ENCODE assay signal across 2 cellular contexts in the genomic region with DNA sequence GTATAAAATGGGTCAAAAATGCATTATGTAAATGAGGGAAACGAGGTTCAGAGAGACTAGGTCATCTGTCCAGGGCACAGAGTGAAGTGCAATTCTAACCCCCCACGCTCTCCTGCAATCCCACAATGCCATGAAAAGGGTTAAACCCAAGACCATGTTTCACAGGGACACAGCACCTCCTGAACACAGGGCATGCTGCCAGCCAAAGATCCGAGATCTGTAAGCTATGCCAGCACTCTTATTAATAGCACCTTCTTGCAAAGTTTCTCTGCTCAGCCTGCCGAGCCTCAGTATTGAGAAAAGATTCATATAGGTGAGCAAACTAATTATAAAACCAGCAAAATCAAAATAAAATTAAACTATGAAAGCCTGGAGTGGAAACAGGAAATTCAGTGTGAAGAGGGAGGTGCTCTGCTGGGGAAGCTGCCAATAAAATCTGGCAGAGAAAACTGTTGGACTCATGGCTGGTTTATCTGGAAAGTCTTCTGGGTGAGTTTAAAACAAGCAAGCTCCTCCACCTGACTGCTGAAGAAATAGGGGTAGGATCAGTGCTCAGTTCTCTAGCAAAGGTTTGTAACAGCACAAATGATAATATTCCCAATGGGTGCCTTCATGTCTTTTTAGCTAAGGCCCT.
A peak's percentile ranks its signal among the peaks of the same experiment; 100 is the strongest.
TF ChIP-seq lines count a peak whose summit lies in the region.

No MANE protein-coding gene starts in this region.

TF ChIP-seq in liver, 16 proteins besides CTCF, POLR2A, EP300 and RAD21 (continued from another document):
- TF ChIP-seq, protein P1, sequence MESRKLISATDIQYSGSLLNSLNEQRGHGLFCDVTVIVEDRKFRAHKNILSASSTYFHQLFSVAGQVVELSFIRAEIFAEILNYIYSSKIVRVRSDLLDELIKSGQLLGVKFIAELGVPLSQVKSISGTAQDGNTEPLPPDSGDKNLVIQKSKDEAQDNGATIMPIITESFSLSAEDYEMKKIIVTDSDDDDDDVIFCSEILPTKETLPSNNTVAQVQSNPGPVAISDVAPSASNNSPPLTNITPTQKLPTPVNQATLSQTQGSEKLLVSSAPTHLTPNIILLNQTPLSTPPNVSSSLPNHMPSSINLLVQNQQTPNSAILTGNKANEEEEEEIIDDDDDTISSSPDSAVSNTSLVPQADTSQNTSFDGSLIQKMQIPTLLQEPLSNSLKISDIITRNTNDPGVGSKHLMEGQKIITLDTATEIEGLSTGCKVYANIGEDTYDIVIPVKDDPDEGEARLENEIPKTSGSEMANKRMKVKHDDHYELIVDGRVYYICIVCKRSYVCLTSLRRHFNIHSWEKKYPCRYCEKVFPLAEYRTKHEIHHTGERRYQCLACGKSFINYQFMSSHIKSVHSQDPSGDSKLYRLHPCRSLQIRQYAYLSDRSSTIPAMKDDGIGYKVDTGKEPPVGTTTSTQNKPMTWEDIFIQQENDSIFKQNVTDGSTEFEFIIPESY (IDR thresholded peaks at IDR 0.05): peak; percentile 24
- TF ChIP-seq HNF4G (IDR thresholded peaks at IDR 0.05) (no peak), NR2F2 (IDR thresholded peaks at IDR 0.05) (no peak), EGR1 (IDR thresholded peaks at IDR 0.05; ENCODE audit: low read depth in 2 of 2) (no peak), FOXA1 (IDR thresholded peaks at IDR 0.05) (no peak)
- TF ChIP-seq, protein P2, sequence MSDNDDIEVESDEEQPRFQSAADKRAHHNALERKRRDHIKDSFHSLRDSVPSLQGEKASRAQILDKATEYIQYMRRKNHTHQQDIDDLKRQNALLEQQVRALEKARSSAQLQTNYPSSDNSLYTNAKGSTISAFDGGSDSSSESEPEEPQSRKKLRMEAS (IDR thresholded peaks at IDR 0.05): peak; percentile 35
- TF ChIP-seq, protein P3, sequence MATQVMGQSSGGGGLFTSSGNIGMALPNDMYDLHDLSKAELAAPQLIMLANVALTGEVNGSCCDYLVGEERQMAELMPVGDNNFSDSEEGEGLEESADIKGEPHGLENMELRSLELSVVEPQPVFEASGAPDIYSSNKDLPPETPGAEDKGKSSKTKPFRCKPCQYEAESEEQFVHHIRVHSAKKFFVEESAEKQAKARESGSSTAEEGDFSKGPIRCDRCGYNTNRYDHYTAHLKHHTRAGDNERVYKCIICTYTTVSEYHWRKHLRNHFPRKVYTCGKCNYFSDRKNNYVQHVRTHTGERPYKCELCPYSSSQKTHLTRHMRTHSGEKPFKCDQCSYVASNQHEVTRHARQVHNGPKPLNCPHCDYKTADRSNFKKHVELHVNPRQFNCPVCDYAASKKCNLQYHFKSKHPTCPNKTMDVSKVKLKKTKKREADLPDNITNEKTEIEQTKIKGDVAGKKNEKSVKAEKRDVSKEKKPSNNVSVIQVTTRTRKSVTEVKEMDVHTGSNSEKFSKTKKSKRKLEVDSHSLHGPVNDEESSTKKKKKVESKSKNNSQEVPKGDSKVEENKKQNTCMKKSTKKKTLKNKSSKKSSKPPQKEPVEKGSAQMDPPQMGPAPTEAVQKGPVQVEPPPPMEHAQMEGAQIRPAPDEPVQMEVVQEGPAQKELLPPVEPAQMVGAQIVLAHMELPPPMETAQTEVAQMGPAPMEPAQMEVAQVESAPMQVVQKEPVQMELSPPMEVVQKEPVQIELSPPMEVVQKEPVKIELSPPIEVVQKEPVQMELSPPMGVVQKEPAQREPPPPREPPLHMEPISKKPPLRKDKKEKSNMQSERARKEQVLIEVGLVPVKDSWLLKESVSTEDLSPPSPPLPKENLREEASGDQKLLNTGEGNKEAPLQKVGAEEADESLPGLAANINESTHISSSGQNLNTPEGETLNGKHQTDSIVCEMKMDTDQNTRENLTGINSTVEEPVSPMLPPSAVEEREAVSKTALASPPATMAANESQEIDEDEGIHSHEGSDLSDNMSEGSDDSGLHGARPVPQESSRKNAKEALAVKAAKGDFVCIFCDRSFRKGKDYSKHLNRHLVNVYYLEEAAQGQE (IDR thresholded peaks at IDR 0.05): no peak

TF ChIP-seq in HepG2, 621 proteins besides CTCF, POLR2A, EP300 and RAD21 (continued from another document):
- TF ChIP-seq, protein P4, sequence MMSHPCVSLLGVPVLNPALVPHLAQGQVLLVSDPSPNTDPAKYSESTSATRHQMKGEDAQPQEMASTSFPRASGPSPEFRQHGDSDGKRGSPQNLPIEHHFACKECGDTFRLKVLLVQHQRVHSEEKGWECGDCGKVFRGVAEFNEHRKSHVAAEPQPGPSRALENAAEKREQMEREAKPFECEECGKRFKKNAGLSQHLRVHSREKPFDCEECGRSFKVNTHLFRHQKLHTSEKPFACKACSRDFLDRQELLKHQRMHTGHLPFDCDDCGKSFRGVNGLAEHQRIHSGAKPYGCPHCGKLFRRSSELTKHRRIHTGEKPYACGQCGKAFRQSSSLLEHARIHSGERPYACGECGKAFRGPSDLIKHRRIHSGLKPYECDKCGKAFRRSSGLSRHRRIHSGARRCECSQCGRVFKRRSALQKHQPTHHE (CRISPR knock-in tag; IDR thresholded peaks at IDR 0.05; ENCODE audit: borderline replicate concordance): no peak
- TF ChIP-seq ELF1 (CRISPR knock-in tag; IDR thresholded peaks at IDR 0.05): no peak
- TF ChIP-seq ZNF816 (CRISPR knock-in tag; IDR thresholded peaks at IDR 0.05; ENCODE audit: borderline replicate concordance): no peak
- no peak for TF ChIP-seq PPARG (CRISPR knock-in tag; conservative IDR thresholded peaks at IDR 0.05)
